8 cellular contexts compared by ENCODE assay signal in the genomic region with DNA sequence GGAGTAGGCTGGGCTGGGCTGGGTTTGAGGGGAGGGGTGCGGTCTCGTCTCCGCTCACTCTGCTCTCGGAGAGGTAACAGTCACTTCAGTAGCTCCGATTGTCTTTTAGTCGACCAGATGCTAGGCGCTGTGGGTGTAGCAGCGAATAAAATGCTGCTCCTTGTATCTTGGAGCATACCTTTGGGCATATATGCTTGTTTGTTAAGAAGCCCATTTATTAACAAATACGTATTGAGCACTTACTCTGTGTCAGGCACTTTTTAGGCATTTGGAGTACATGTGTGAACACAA. TPM values are rescaled to one million over a fixed set of nuclear protein-coding genes. Genes with fewer than 3 reads are reported as not detected.
DNase-seq lines count a peak whose midpoint lies in the region; TF ChIP-seq lines count a peak whose summit lies in the region.

No MANE protein-coding gene starts in this region.

- DNase-seq in cardiac muscle cell (ENCODE audit: low read depth in 1 of 2, low spot score in 1 of 2) (no peak), cardiac septum (ENCODE audit: low spot score) (no peak), HL-60 (ENCODE audit: low read depth in 1 of 2, low spot score in 1 of 2) (no peak), osteocyte (ENCODE audit: extremely low spot score, unreplicated experiment) (no peak), COLO829 (ENCODE audit: low spot score) (no peak), cerebellum (ENCODE audit: low spot score) (no peak)
- DNase-seq in activated CD4-positive, alpha-beta T cell treated with anti-CD3 and anti-CD28 coated beads, Interleukin-2, amount 10 ng/mL, durations not matched to agents 24 days and 14 days: no peak

- H3K36me3 ChIP-seq in cardiac muscle cell (peaks cover 9% of the 10 kb centered on the region), esophagus (ENCODE audit: control insufficient read depth in 2 of 2, insufficient read depth in 2 of 2, low read length in 1 of 2) (peaks cover 0 to 4% of the 10 kb centered on the region in 2 donors)

- H3K4me3 ChIP-seq in cardiac muscle cell: peak overlapping the region; percentile 66
- peak overlapping the region; percentile 86 for H3K4me3 ChIP-seq in HL-60 (replicated peaks; ENCODE audit: insufficient read depth, low read length)
- H3K4me3 ChIP-seq in esophagus (ENCODE audit: low read depth in 1 of 2, low read length in 2 of 2): peak overlapping the region; percentile 86 to 89

- H3K4me1 ChIP-seq in cardiac muscle cell (ENCODE audit: low read depth): no peaks in the 10 kb centered on the region
- no peaks in the 10 kb centered on the region for H3K4me1 ChIP-seq in esophagus (ENCODE audit: control insufficient read depth in 2 of 2, insufficient read depth in 2 of 2, low read length in 1 of 2)

- peak overlapping the region; percentile 81 for H3K27ac Mint-ChIP-seq in activated CD4-positive, alpha-beta T cell treated with anti-CD3 and anti-CD28 coated beads, Interleukin-2, amount 10 ng/mL, durations not matched to agents 24 days and 14 days
- H3K27ac Mint-ChIP-seq in osteocyte (ENCODE audit: unreplicated experiment): peak overlapping the region; percentile 80

- H3K9me3 ChIP-seq in cardiac muscle cell (ENCODE audit: low read depth): no peaks in the 10 kb centered on the region
- H3K9me3 ChIP-seq in esophagus (ENCODE audit: control insufficient read depth in 2 of 2, insufficient read depth in 1 of 2, low read depth in 1 of 2, low read length in 1 of 2): no peaks in the 10 kb centered on the region

- H3K27ac ChIP-seq in cardiac muscle cell: no peak overlapping the region
- H3K27ac ChIP-seq in HL-60 (replicated peaks): peak overlapping the region; percentile 53; the same call in 1 of the 2 replicates
- peak overlapping the region; percentile 93 to 97 for H3K27ac ChIP-seq in esophagus (ENCODE audit: low read depth in 2 of 2, low read length in 1 of 2)

- peaks cover 3% of the 10 kb centered on the region for H3K27me3 Mint-ChIP-seq in activated CD4-positive, alpha-beta T cell treated with anti-CD3 and anti-CD28 coated beads, Interleukin-2, amount 10 ng/mL, durations not matched to agents 24 days and 14 days
- peaks cover 4% of the 10 kb centered on the region for H3K27me3 Mint-ChIP-seq in osteocyte (ENCODE audit: unreplicated experiment)

- H3K4me3 Mint-ChIP-seq in activated CD4-positive, alpha-beta T cell treated with anti-CD3 and anti-CD28 coated beads, Interleukin-2, amount 10 ng/mL, durations not matched to agents 24 days and 14 days: peak overlapping the region; percentile 91
- H3K4me3 Mint-ChIP-seq in osteocyte (ENCODE audit: unreplicated experiment): peak overlapping the region; percentile 86

- no peaks in the 10 kb centered on the region for H3K27me3 ChIP-seq in cardiac muscle cell
- no peaks in the 10 kb centered on the region for H3K27me3 ChIP-seq in HL-60 (ENCODE audit: insufficient read depth, poor library complexity, severe bottlenecking)
- no peaks in the 10 kb centered on the region for H3K27me3 ChIP-seq in esophagus (ENCODE audit: control insufficient read depth in 1 of 2, insufficient read depth in 2 of 2, low read length in 2 of 2)

- H3K36me3 Mint-ChIP-seq in activated CD4-positive, alpha-beta T cell treated with anti-CD3 and anti-CD28 coated beads, Interleukin-2, amount 10 ng/mL, durations not matched to agents 24 days and 14 days (ENCODE audit: low read depth): peaks cover 20% of the 10 kb centered on the region
- H3K36me3 Mint-ChIP-seq in osteocyte (ENCODE audit: unreplicated experiment): peaks cover 11% of the 10 kb centered on the region

- H3K4me1 Mint-ChIP-seq in activated CD4-positive, alpha-beta T cell treated with anti-CD3 and anti-CD28 coated beads, Interleukin-2, amount 10 ng/mL, durations not matched to agents 24 days and 14 days: peaks cover 21% of the 10 kb centered on the region
- peaks cover 14% of the 10 kb centered on the region for H3K4me1 Mint-ChIP-seq in osteocyte (ENCODE audit: unreplicated experiment)

- intact Hi-C loops in cardiac septum (cut with DNase I): no loop called here
- intact Hi-C loops in activated CD4-positive, alpha-beta T cell treated with anti-CD3 and anti-CD28 coated beads, Interleukin-2, amount 10 ng/mL, durations not matched to agents 24 days and 14 days (cut with micrococcal nuclease): loop anchor here (1.0 to 5.0 kb wide), 5 partner anchors 18 to 213 kb away; partner anchors contain the start of genes DHX35 and PPP1R16B

- no peaks in the 10 kb centered on the region for H3K9me3 Mint-ChIP-seq in activated CD4-positive, alpha-beta T cell treated with anti-CD3 and anti-CD28 coated beads, Interleukin-2, amount 10 ng/mL, durations not matched to agents 24 days and 14 days
- H3K9me3 Mint-ChIP-seq in osteocyte (ENCODE audit: unreplicated experiment): no peaks in the 10 kb centered on the region

- WGBS in esophagus, 2 donors: 1 to 2% methylated on average over 9 of the region's 9 CpGs

- TF ChIP-seq CTCF in cardiac muscle cell (IDR thresholded peaks at IDR 0.05; ENCODE audit: low read depth, low read length): no peak
- no peak for TF ChIP-seq CTCF in HL-60 (IDR thresholded peaks at IDR 0.05; ENCODE audit: insufficient read depth, low read length)
- no peak for TF ChIP-seq CTCF in osteocyte (IDR thresholded peaks at IDR 0.05)

RNA-seq across cellular contexts. Expression of gene ACTR5, which starts 0.5 kb away (rescaled TPM):
- total RNA-seq in cardiac muscle cell (8.1 and 8.7 TPM in 2 replicates), cardiac septum (3.0 TPM), osteocyte (4.7 and 5.8 TPM in 2 replicates), cerebellum (10.6 TPM)
- polyA plus RNA-seq in cardiac muscle cell (6.4 and 9.4 TPM in 2 replicates), esophagus (1 to 10 TPM; 5.2 to 6.3 TPM)
- total RNA-seq in activated CD4-positive, alpha-beta T cell treated with anti-CD3 and anti-CD28 coated beads, Interleukin-2, amount 10 ng/mL, durations not matched to agents 24 days and 14 days: 15.2 and 15.8 TPM in 2 replicates

RNA-seq across cellular contexts. Expression of gene SLC32A1, which starts 24.5 kb away (rescaled TPM):
- total RNA-seq in cardiac muscle cell (not detected in 2 replicates), cardiac septum (not detected), osteocyte (not detected in 2 replicates), cerebellum (13.7 TPM)
- polyA plus RNA-seq in cardiac muscle cell (not detected in 2 replicates), esophagus (not detected)
- total RNA-seq in activated CD4-positive, alpha-beta T cell treated with anti-CD3 and anti-CD28 coated beads, Interleukin-2, amount 10 ng/mL, durations not matched to agents 24 days and 14 days: not detected in 2 replicates

RNA-seq across cellular contexts. Expression of gene PPP1R16B, which starts 56.7 kb away (rescaled TPM):
- total RNA-seq in cardiac muscle cell (0.07 and 0.15 TPM in 2 replicates), cardiac septum (1.7 TPM), osteocyte (not detected in 2 replicates), cerebellum (13.0 TPM)
- polyA plus RNA-seq in cardiac muscle cell (0.10 TPM in 1 of 2 replicates, not detected in the other), esophagus (1 to 10 TPM; 1.0 to 1.5 TPM)
- 133 TPM in 2 replicates for total RNA-seq in activated CD4-positive, alpha-beta T cell treated with anti-CD3 and anti-CD28 coated beads, Interleukin-2, amount 10 ng/mL, durations not matched to agents 24 days and 14 days

Comparison
In these comparisons a context has a peak if more than half of its experiments do, and no peak if none do; other contexts are left out.
1. RNA of gene SLC32A1, which starts 24.5 kb away (total RNA-seq): 13.7 TPM in cerebellum (single experiment); not detected in cardiac septum (single experiment), not detected in cardiac muscle cell, not detected in activated CD4-positive, alpha-beta T cell treated with anti-CD3 and anti-CD28 coated beads, Interleukin-2, amount 10 ng/mL, durations not matched to agents 24 days and 14 days and not detected in osteocyte; every median in the first group is over 10 times any median in the second.
2. Peak in every context shown above with its lines, with median percentiles within 50 percentile points of each other: H3K4me3 ChIP-seq.